Comparison of ENCODE assay signal across 15 cellular contexts in genomic region chr6:108960601-108961000, GRCh38.
"Had no signal": no experiment of that assay in that cellular context is flagged by ENCODE, and none has a peak within 500 bp of the region (broad histone marks: within the 10 kb centered on the region; RNA-seq: fewer than 3 reads in every experiment).

No MANE protein-coding gene starts in this region.

- H3K4me1 ChIP-seq: breast epithelium, lower lobe of right lung, right lobe of liver had no signal

- H3K4me3 ChIP-seq: breast epithelium, dorsolateral prefrontal cortex, lower lobe of right lung, right lobe of liver, thoracic aorta had no signal

- H3K36me3 ChIP-seq: breast epithelium, lower lobe of right lung, right lobe of liver, thoracic aorta had no signal

- DNase-seq: activated B cell treated with CpG ODN at 0.5 μM for 24 hours; activated CD4-positive, alpha-beta T cell treated with anti-CD3 and anti-CD28 coated beads, Interleukin-2, amount 10 ng/mL, durations not matched to agents 7 days and 5 days; activated T-cell treated with anti-CD3 and anti-CD28 coated beads for 4 hours; anterior cingulate cortex; dorsolateral prefrontal cortex; hypothalamus; lower lobe of right lung; midbrain; naive B cell; right lobe of liver; stimulated activated CD4-positive, alpha-beta T cell treated with anti-CD3 and anti-CD28 coated beads, Interleukin-2, amount 100 ng/mL, for 24 hours; stimulated activated naive B cell treated with anti-CD40 and anti-IgM and Interleukin-4, amounts not matched to agents 10 μg/mL and 1 μg/mL and 100 μg/mL, for 72 hours; T-helper 2 cell had no signal

- H3K27me3 ChIP-seq: breast epithelium, dorsolateral prefrontal cortex, right lobe of liver had no signal

- H3K9me3 ChIP-seq: breast epithelium, lower lobe of right lung, right lobe of liver, thoracic aorta had no signal

- H3K27ac ChIP-seq: breast epithelium, dorsolateral prefrontal cortex, lower lobe of right lung, right lobe of liver had no signal
